13 cellular contexts compared by ENCODE assay signal in genomic region chr17:77349976-77350830, GRCh38.
A peak's percentile ranks its signal among the peaks of the same experiment; 100 is the strongest.
DNase-seq lines count a peak whose midpoint lies in the region; ATAC-seq and TF ChIP-seq lines count a peak whose summit lies in the region.
"Had no signal": no experiment of that assay in that cellular context is flagged by ENCODE, and none has a peak within 500 bp of the region (broad histone marks: within the 10 kb centered on the region; RNA-seq: fewer than 3 reads in every experiment).

No MANE protein-coding gene starts in this region.

- no peak overlapping the region for H3K9ac ChIP-seq in fibroblast of lung (ENCODE audit: insufficient read depth, low read length)

- no peaks in the 10 kb centered on the region for H3K27me3 ChIP-seq in fibroblast of lung (ENCODE audit: control insufficient read depth, insufficient read depth, low read length)
- H3K27me3 ChIP-seq: dorsolateral prefrontal cortex, tibial artery had no signal

- TF ChIP-seq CTCF in AG10803 (conservative IDR thresholded peaks at IDR 0.05; ENCODE audit: low read length) (no peak), HFFc6 (IDR thresholded peaks at IDR 0.05) (no peak), fibroblast of lung (conservative IDR thresholded peaks at IDR 0.05 in 1 of 2, IDR thresholded peaks at IDR 0.05 in 1 of 2; ENCODE audit: low read depth in 1 of 2, low read length in 2 of 2) (no peak)

- peaks cover 63% of the 10 kb centered on the region for H3K79me2 ChIP-seq in fibroblast of lung (ENCODE audit: control insufficient read depth, insufficient read depth, low read length)

- peaks cover 2% of the 10 kb centered on the region; the same call in 1 of the 2 replicates for H3K27me3 Mint-ChIP-seq in HFFc6 (ENCODE audit: insufficient read depth)
- H3K27me3 Mint-ChIP-seq: memory B cell had no signal

- peak overlapping the region; percentile 63 for H3K27ac ChIP-seq in fibroblast of lung (ENCODE audit: insufficient read depth, low read length)
- H3K27ac ChIP-seq: tibial artery had no signal

- no peaks in the 10 kb centered on the region for H3K9me3 Mint-ChIP-seq in HFFc6
- H3K9me3 Mint-ChIP-seq: memory B cell had no signal

- H3K4me3 Mint-ChIP-seq in HFFc6 = no peak overlapping the region
- H3K4me3 Mint-ChIP-seq: memory B cell had no signal

- no peak overlapping the region for H3K4me3 ChIP-seq in AG10803 (ENCODE audit: low read length)
- no peak overlapping the region for H3K4me3 ChIP-seq in fibroblast of lung (replicated peaks in 1 of 4; ENCODE audit: control extremely low read depth in 1 of 4, insufficient read depth in 1 of 4, low read depth in 3 of 4, low read length in 4 of 4)
- H3K4me3 ChIP-seq: dorsolateral prefrontal cortex, tibial artery had no signal

- H3K4me2 ChIP-seq in fibroblast of lung (ENCODE audit: extremely low read depth, insufficient read depth, low read length) = no peak overlapping the region

- H2AFZ ChIP-seq in fibroblast of lung (ENCODE audit: low read length) = no peak overlapping the region

- peaks cover 55% of the 10 kb centered on the region for H3K4me1 Mint-ChIP-seq in HFFc6 (ENCODE audit: low read depth)

- peaks cover 1% of the 10 kb centered on the region for H3K36me3 ChIP-seq in fibroblast of lung (ENCODE audit: control insufficient read depth, insufficient read depth, low read length)
- H3K36me3 ChIP-seq: tibial artery had no signal

- DNase-seq in AG10803 (ENCODE audit: low read depth) (peak; percentile 83), HFFc6 (peak; percentile 85), fibroblast of lung (ENCODE audit: low read depth in 2 of 2) (peak; percentile 80 to 83), mucosa of gallbladder (ENCODE audit: low spot score) (peak; percentile 33), NCI-H187 treated with DMSO at 0.1 percent for 48 hours (lab: John Stamatoyannopoulos, UW) (no peak), GM19240 (ENCODE audit: insufficient read length, low spot score) (no peak)
- no peak for DNase-seq in stimulated activated naive CD4-positive, alpha-beta T cell (lab: John Stamatoyannopoulos, UW)
- DNase-seq: NCI-H1930, SHP77 treated with DMSO at 0.1 percent for 48 hours, tibial artery had no signal

- H3K27ac Mint-ChIP-seq in HFFc6 = peak overlapping the region; percentile 78
- H3K27ac Mint-ChIP-seq: memory B cell had no signal

- no peaks in the 10 kb centered on the region for H3K9me3 ChIP-seq in fibroblast of lung (ENCODE audit: control insufficient read depth, insufficient read depth, low read depth, low read length)
- H3K9me3 ChIP-seq: tibial artery had no signal

- H3K4me1 ChIP-seq in fibroblast of lung (ENCODE audit: control insufficient read depth, extremely low read depth, insufficient read depth, low read length) = peaks cover 37% of the 10 kb centered on the region

- H3K36me3 Mint-ChIP-seq in HFFc6 (ENCODE audit: low read depth) = no peaks in the 10 kb centered on the region; the same call in none of the 2 replicates
- H3K36me3 Mint-ChIP-seq: memory B cell had no signal

- H4K20me1 ChIP-seq in fibroblast of lung (ENCODE audit: control insufficient read depth, extremely low read depth, insufficient read depth, low read length) = no peaks in the 10 kb centered on the region

- ATAC-seq in HG02759 (IDR thresholded peaks at IDR 0.05; ENCODE audit: unreplicated experiment) = no peak

Comparison
In these comparisons a context has a peak if more than half of its experiments do, and no peak if none do; other contexts are left out.
1. DNase-seq: peak in AG10803 (single experiment), HFFc6 (single experiment), fibroblast of lung (2 of 2) and mucosa of gallbladder (single experiment); none in stimulated activated naive CD4-positive, alpha-beta T cell (0 of 6), NCI-H187 treated with DMSO at 0.1 percent for 48 hours (single experiment) and GM19240 (single experiment).